8 cellular contexts compared by ENCODE assay signal in genomic region chr6:19538086-19538485, GRCh38.
A peak's percentile ranks its signal among the peaks of the same experiment; 100 is the strongest.
DNase-seq lines count a peak whose midpoint lies in the region; ATAC-seq and TF ChIP-seq lines count a peak whose summit lies in the region.
"Had no signal": no experiment of that assay in that cellular context is flagged by ENCODE, and none has a peak within 500 bp of the region (broad histone marks: within the 10 kb centered on the region; RNA-seq: fewer than 3 reads in every experiment).

No MANE protein-coding gene starts in this region.

- H3K9me3 ChIP-seq in stomach (no peaks in the 10 kb centered on the region), smooth muscle cell (replicated peaks; ENCODE audit: low read depth) (no peaks in the 10 kb centered on the region)

- H4K20me1 ChIP-seq in smooth muscle cell (ENCODE audit: low read depth): no peaks in the 10 kb centered on the region

- H3K4me1 ChIP-seq in stomach (peaks cover 0 to 8% (median 4%) of the 10 kb centered on the region in 4 donors), smooth muscle cell (ENCODE audit: low read depth) (no peaks in the 10 kb centered on the region)

- no peak overlapping the region for H3K4me3 ChIP-seq in stomach
- no peak overlapping the region for H3K4me3 ChIP-seq in smooth muscle cell

- no peaks in the 10 kb centered on the region for H3F3A ChIP-seq in smooth muscle cell (ENCODE audit: low read depth)

- DNase-seq in NCI-H1417 treated with DMSO at 0.1 percent for 48 hours (lab: John Stamatoyannopoulos, UW): peak; percentile 92
- DNase-seq in NCI-H510A (lab: John Stamatoyannopoulos, UW): peak; percentile 99
- DNase-seq in stomach: peak; percentile 80
- DNase-seq in smooth muscle cell (lab: John Stamatoyannopoulos, UW; ENCODE audit: unreplicated experiment): no peak
- no peak for DNase-seq in activated naive CD4-positive, alpha-beta T cell treated with anti-CD3 and anti-CD28 coated beads, Interleukin-2, amount 50 U/mL, for 16 hours
- DNase-seq: hippocampal formation had no signal

- no peak overlapping the region for H3K9ac ChIP-seq in smooth muscle cell (ENCODE audit: low read depth)

- no peak overlapping the region for H3K4me2 ChIP-seq in smooth muscle cell

- no peak for TF ChIP-seq POLR2A in stomach (IDR thresholded peaks at IDR 0.05)

- TF ChIP-seq CTCF in stomach (IDR thresholded peaks at IDR 0.05) (no peak), smooth muscle cell (IDR thresholded peaks at IDR 0.05; ENCODE audit: borderline replicate concordance, insufficient read depth, poor library complexity, severe bottlenecking) (no peak)

- H2AFZ ChIP-seq in smooth muscle cell (ENCODE audit: low read depth): no peak overlapping the region

- WGBS in stomach, 5 donors: 25 to 54% (median 43%) methylated on average over 12 of the region's 12 CpGs
- 81% methylated on average over 12 of the region's 12 CpGs for WGBS in smooth muscle cell (ENCODE audit: low lambda C conversion rate)

- H3K36me3 ChIP-seq in stomach (no peaks in the 10 kb centered on the region), smooth muscle cell (ENCODE audit: low read depth) (no peaks in the 10 kb centered on the region)

- intact Hi-C loops in stomach (cut with DNase I; ENCODE audit: low total_unique reads): no loop called here

- no peaks in the 10 kb centered on the region for H3K27me3 ChIP-seq in stomach
- H3K27me3 ChIP-seq in smooth muscle cell (ENCODE audit: low read depth): no peaks in the 10 kb centered on the region

- no peaks in the 10 kb centered on the region for H3K79me2 ChIP-seq in smooth muscle cell (ENCODE audit: low read depth)

- ATAC-seq in esophagus mucosa (peak; percentile 100), GM18867 (IDR thresholded peaks at IDR 0.05; ENCODE audit: unreplicated experiment) (no peak)

- H3K27ac ChIP-seq in stomach (no peak overlapping the region), smooth muscle cell (ENCODE audit: low read depth) (no peak overlapping the region)

- TF ChIP-seq EP300 in stomach (IDR thresholded peaks at IDR 0.05): no peak

Comparison
In these comparisons a context has a peak if more than half of its experiments do, and no peak if none do; other contexts are left out.
1. DNase-seq: peak in NCI-H1417 treated with DMSO at 0.1 percent for 48 hours (single experiment), NCI-H510A (single experiment) and stomach (single experiment); none in smooth muscle cell (single experiment) and activated naive CD4-positive, alpha-beta T cell treated with anti-CD3 and anti-CD28 coated beads, Interleukin-2, amount 50 U/mL, for 16 hours (single experiment).